In genomic region chr4:10011885-10012284, GRCh38 we compare ENCODE assay signal across 30 cellular contexts.
"Had no signal": no experiment of that assay in that cellular context is flagged by ENCODE, and none has a peak within 500 bp of the region (broad histone marks: within the 10 kb centered on the region; RNA-seq: fewer than 3 reads in every experiment).

No MANE protein-coding gene starts in this region.

- H3K4me3 Mint-ChIP-seq: activated CD4-positive, alpha-beta memory T cell treated with anti-CD3 and anti-CD28 coated beads, Interleukin-2, amount 10 ng/mL, durations not matched to agents 7 days and 5 days; activated CD4-positive, alpha-beta T cell treated with anti-CD3 and anti-CD28 coated beads, Interleukin-2, amount 10 ng/mL, durations not matched to agents 24 days and 14 days; activated naive CD4-positive, alpha-beta T cell treated with anti-CD3 and anti-CD28 coated beads, Interleukin-2, amount 50 U/mL, for 24 hours; activated T-cell treated with anti-CD3 and anti-CD28 coated beads, Interleukin-2, amount 50 U/mL, for 24 hours; activated T-helper 17 cell treated with anti-CD3 and anti-CD28 coated beads, Interleukin-2, amount 50 U/mL, for 72 hours; natural killer cell treated with Interleukin-12 subunit alpha and Interleukin-12 subunit beta and Interleukin-15 and Interleukin-18, amount 100 ng/mL, for 72 hours; stimulated activated naive B cell treated with anti-CD40 and anti-IgM and Interleukin-4, amounts not matched to agents 10 μg/mL and 1 μg/mL and 100 μg/mL, for 72 hours had no signal

- H3K36me3 ChIP-seq: esophagus squamous epithelium, gastrocnemius medialis, left ventricle myocardium inferior, right atrium auricular region, stomach, thyroid gland, upper lobe of left lung, vagina had no signal

- H3K9me3 Mint-ChIP-seq: activated CD4-positive, alpha-beta memory T cell treated with anti-CD3 and anti-CD28 coated beads, Interleukin-2, amount 10 ng/mL, durations not matched to agents 7 days and 5 days; activated CD4-positive, alpha-beta T cell treated with anti-CD3 and anti-CD28 coated beads, Interleukin-2, amount 10 ng/mL, durations not matched to agents 24 days and 14 days; activated naive CD4-positive, alpha-beta T cell treated with anti-CD3 and anti-CD28 coated beads, Interleukin-2, amount 50 U/mL, for 24 hours; activated T-cell treated with anti-CD3 and anti-CD28 coated beads, Interleukin-2, amount 50 U/mL, for 24 hours; activated T-helper 17 cell treated with anti-CD3 and anti-CD28 coated beads, Interleukin-2, amount 50 U/mL, for 72 hours; natural killer cell treated with Interleukin-12 subunit alpha and Interleukin-12 subunit beta and Interleukin-15 and Interleukin-18, amount 100 ng/mL, for 72 hours; stimulated activated naive B cell treated with anti-CD40 and anti-IgM and Interleukin-4, amounts not matched to agents 10 μg/mL and 1 μg/mL and 100 μg/mL, for 72 hours had no signal

- H3K27ac Mint-ChIP-seq: activated CD4-positive, alpha-beta memory T cell treated with anti-CD3 and anti-CD28 coated beads, Interleukin-2, amount 10 ng/mL, durations not matched to agents 7 days and 5 days; activated CD4-positive, alpha-beta T cell treated with anti-CD3 and anti-CD28 coated beads, Interleukin-2, amount 10 ng/mL, durations not matched to agents 24 days and 14 days; activated naive CD4-positive, alpha-beta T cell treated with anti-CD3 and anti-CD28 coated beads, Interleukin-2, amount 50 U/mL, for 24 hours; activated T-cell treated with anti-CD3 and anti-CD28 coated beads, Interleukin-2, amount 50 U/mL, for 24 hours; activated T-helper 17 cell treated with anti-CD3 and anti-CD28 coated beads, Interleukin-2, amount 50 U/mL, for 72 hours; natural killer cell treated with Interleukin-12 subunit alpha and Interleukin-12 subunit beta and Interleukin-15 and Interleukin-18, amount 100 ng/mL, for 72 hours; stimulated activated naive B cell treated with anti-CD40 and anti-IgM and Interleukin-4, amounts not matched to agents 10 μg/mL and 1 μg/mL and 100 μg/mL, for 72 hours had no signal

- H3K27me3 Mint-ChIP-seq: activated CD4-positive, alpha-beta memory T cell treated with anti-CD3 and anti-CD28 coated beads, Interleukin-2, amount 10 ng/mL, durations not matched to agents 7 days and 5 days; activated CD4-positive, alpha-beta T cell treated with anti-CD3 and anti-CD28 coated beads, Interleukin-2, amount 10 ng/mL, durations not matched to agents 24 days and 14 days; activated naive CD4-positive, alpha-beta T cell treated with anti-CD3 and anti-CD28 coated beads, Interleukin-2, amount 50 U/mL, for 24 hours; activated T-cell treated with anti-CD3 and anti-CD28 coated beads, Interleukin-2, amount 50 U/mL, for 24 hours; activated T-helper 17 cell treated with anti-CD3 and anti-CD28 coated beads, Interleukin-2, amount 50 U/mL, for 72 hours; natural killer cell treated with Interleukin-12 subunit alpha and Interleukin-12 subunit beta and Interleukin-15 and Interleukin-18, amount 100 ng/mL, for 72 hours; stimulated activated naive B cell treated with anti-CD40 and anti-IgM and Interleukin-4, amounts not matched to agents 10 μg/mL and 1 μg/mL and 100 μg/mL, for 72 hours had no signal

- FAIRE-seq: bronchial epithelial cell, colon, islet of Langerhans, TTC549 had no signal

- DNase-seq: activated CD4-positive, alpha-beta memory T cell treated with anti-CD3 and anti-CD28 coated beads, Interleukin-2, amount 10 ng/mL, durations not matched to agents 7 days and 5 days; activated CD4-positive, alpha-beta T cell treated with anti-CD3 and anti-CD28 coated beads, Interleukin-2, amount 10 ng/mL, durations not matched to agents 24 days and 14 days; activated CD4-positive, CD25-positive, alpha-beta regulatory T cell treated with anti-CD3 and anti-CD28 coated beads, Interleukin-2, amount 50 U/mL, for 72 hours; activated CD8-positive, alpha-beta memory T cell treated with anti-CD3 and anti-CD28 coated beads, Interleukin-2, amount 50 U/mL, for 48 hours; activated T-cell treated with anti-CD3 and anti-CD28 coated beads, Interleukin-2, amount 50 U/mL, for 24 hours; anterior cingulate cortex; dermis blood vessel endothelial cell; effector CD4-positive, alpha-beta T cell; esophagus squamous epithelium; gastrocnemius medialis; glutamatergic neuron; left ventricle myocardium inferior; mesendoderm; stimulated activated CD4-positive, alpha-beta T cell treated with anti-CD3 and anti-CD28 coated beads, Interleukin-15, amount 100 ng/mL, for 24 hours; stimulated activated CD4-positive, alpha-beta T cell treated with anti-CD3 and anti-CD28 coated beads, Interleukin-2, amount 100 ng/mL, for 24 hours; stimulated activated naive B cell treated with anti-CD40 and anti-IgM and Interleukin-4, amounts not matched to agents 10 μg/mL and 1 μg/mL and 100 μg/mL, for 72 hours; stomach; thyroid gland; upper lobe of left lung had no signal

- H3K4me1 Mint-ChIP-seq: activated naive CD4-positive, alpha-beta T cell treated with anti-CD3 and anti-CD28 coated beads, Interleukin-2, amount 50 U/mL, for 24 hours; activated T-helper 17 cell treated with anti-CD3 and anti-CD28 coated beads, Interleukin-2, amount 50 U/mL, for 72 hours had no signal

- H3K27me3 ChIP-seq: esophagus squamous epithelium, gastrocnemius medialis, right atrium auricular region, stomach, thyroid gland, upper lobe of left lung, vagina had no signal

- H3K27ac ChIP-seq: esophagus squamous epithelium, gastrocnemius medialis, left ventricle myocardium inferior, right atrium auricular region, stomach, thyroid gland, upper lobe of left lung, vagina, VCaP had no signal

- H3K4me3 ChIP-seq: esophagus squamous epithelium, gastrocnemius medialis, left ventricle myocardium inferior, lung, right atrium auricular region, stomach, thyroid gland, upper lobe of left lung, vagina had no signal

- H3K36me3 Mint-ChIP-seq: activated naive CD4-positive, alpha-beta T cell treated with anti-CD3 and anti-CD28 coated beads, Interleukin-2, amount 50 U/mL, for 24 hours; natural killer cell treated with Interleukin-12 subunit alpha and Interleukin-12 subunit beta and Interleukin-15 and Interleukin-18, amount 100 ng/mL, for 72 hours; stimulated activated naive B cell treated with anti-CD40 and anti-IgM and Interleukin-4, amounts not matched to agents 10 μg/mL and 1 μg/mL and 100 μg/mL, for 72 hours had no signal

- H3K9me3 ChIP-seq: esophagus squamous epithelium, gastrocnemius medialis, left ventricle myocardium inferior, right atrium auricular region, stomach, thyroid gland, upper lobe of left lung, vagina had no signal

- ATAC-seq: activated T-helper 17 cell treated with anti-CD3 and anti-CD28 coated beads, Interleukin-2, amount 50 U/mL, for 72 hours; gastrocnemius medialis; natural killer cell treated with Interleukin-12 subunit alpha and Interleukin-12 subunit beta and Interleukin-15 and Interleukin-18, amount 100 ng/mL, for 72 hours; stimulated activated naive B cell treated with anti-CD40 and anti-IgM and Interleukin-4, amounts not matched to agents 10 μg/mL and 1 μg/mL and 100 μg/mL, for 72 hours had no signal
